In genomic region chr1:234986750-234987414, GRCh38 we compare ENCODE assay signal across 9 cellular contexts.
DNase-seq lines count a peak whose midpoint lies in the region; TF ChIP-seq lines count a peak whose summit lies in the region.
"Had no signal": no experiment of that assay in that cellular context is flagged by ENCODE, and none has a peak within 500 bp of the region (broad histone marks: within the 10 kb centered on the region; RNA-seq: fewer than 3 reads in every experiment).

No MANE protein-coding gene starts in this region.

- H3K9me3 Mint-ChIP-seq in activated naive CD4-positive, alpha-beta T cell treated with anti-CD3 and anti-CD28 coated beads, Interleukin-2, amount 10 ng/mL, durations not matched to agents 7 days and 5 days, result no peaks in the 10 kb centered on the region
- H3K9me3 Mint-ChIP-seq in mesothelial cell of epicardium, result no peaks in the 10 kb centered on the region

- no peaks in the 10 kb centered on the region for H3K27me3 ChIP-seq in uterus

- no peak overlapping the region for H3K4me3 ChIP-seq in uterus

- CTCF ChIA-PET in activated naive CD4-positive, alpha-beta T cell treated with anti-CD3 and anti-CD28 coated beads, Interleukin-2, amount 10 ng/mL, durations not matched to agents 7 days and 5 days (lab: Charles Lee), result interaction anchor here (0.6 to 1.1 kb wide), 3 partner anchors 8 to 93 kb away, joined by 3 read pairs; no protein-coding TSS in a partner anchor

- intact Hi-C loops in uterus (cut with DNase I; ENCODE audit: low total_unique reads), result loop anchor here (10.0 kb wide), 1 partner anchor 262 kb away; no protein-coding TSS in a partner anchor

- TF ChIP-seq CTCF in mesothelial cell of epicardium (IDR thresholded peaks at IDR 0.05; ENCODE audit: unreplicated experiment) (no peak), uterus (IDR thresholded peaks at IDR 0.05) (no peak)

- peaks cover 46% of the 10 kb centered on the region for H3K4me1 Mint-ChIP-seq in activated naive CD4-positive, alpha-beta T cell treated with anti-CD3 and anti-CD28 coated beads, Interleukin-2, amount 10 ng/mL, durations not matched to agents 7 days and 5 days
- peaks cover 21% of the 10 kb centered on the region for H3K4me1 Mint-ChIP-seq in mesothelial cell of epicardium

- H3K27me3 Mint-ChIP-seq in activated naive CD4-positive, alpha-beta T cell treated with anti-CD3 and anti-CD28 coated beads, Interleukin-2, amount 10 ng/mL, durations not matched to agents 7 days and 5 days, result no peaks in the 10 kb centered on the region
- no peaks in the 10 kb centered on the region for H3K27me3 Mint-ChIP-seq in mesothelial cell of epicardium (ENCODE audit: low read depth)

- H3K36me3 Mint-ChIP-seq in activated naive CD4-positive, alpha-beta T cell treated with anti-CD3 and anti-CD28 coated beads, Interleukin-2, amount 10 ng/mL, durations not matched to agents 7 days and 5 days, result peaks cover 3% of the 10 kb centered on the region
- no peaks in the 10 kb centered on the region for H3K36me3 Mint-ChIP-seq in mesothelial cell of epicardium

- H3K36me3 ChIP-seq in uterus, result no peaks in the 10 kb centered on the region

- no peaks in the 10 kb centered on the region for H3K9me3 ChIP-seq in uterus

- no peak for DNase-seq in activated naive CD4-positive, alpha-beta T cell treated with anti-CD3 and anti-CD28 coated beads, Interleukin-2, amount 10 ng/mL, durations not matched to agents 7 days and 5 days
- no peak for DNase-seq in activated naive CD4-positive, alpha-beta T cell treated with Interleukin-2 at 50 U/mL for 16 hours
- DNase-seq in mesothelial cell of epicardium (ENCODE audit: low spot score in 2 of 2, unreplicated experiment in 2 of 2) (no peak), uterus (no peak), LoVo (ENCODE audit: low spot score) (no peak), NCI-H526 treated with DMSO at 0.1 percent for 48 hours (lab: John Stamatoyannopoulos, UW) (no peak)
- DNase-seq in effector CD8-positive, alpha-beta T cell (lab: John Stamatoyannopoulos, UW), result no peak
- DNase-seq: occipital lobe had no signal

- H3K27ac Mint-ChIP-seq in activated naive CD4-positive, alpha-beta T cell treated with anti-CD3 and anti-CD28 coated beads, Interleukin-2, amount 10 ng/mL, durations not matched to agents 7 days and 5 days, result peak overlapping the region; percentile 43
- peak overlapping the region; percentile 97 for H3K27ac Mint-ChIP-seq in mesothelial cell of epicardium

- TF ChIP-seq POLR2A in uterus (IDR thresholded peaks at IDR 0.05), result no peak

- H3K4me3 Mint-ChIP-seq in activated naive CD4-positive, alpha-beta T cell treated with anti-CD3 and anti-CD28 coated beads, Interleukin-2, amount 10 ng/mL, durations not matched to agents 7 days and 5 days, result no peak overlapping the region
- H3K4me3 Mint-ChIP-seq in mesothelial cell of epicardium, result no peak overlapping the region

- H3K27ac ChIP-seq in cingulate gyrus (ENCODE audit: low read depth, low read length) (peak overlapping the region; percentile 91), uterus (peak overlapping the region; percentile 87 to 89)

- peaks cover 6 to 21% of the 10 kb centered on the region in 2 donors for H3K4me1 ChIP-seq in uterus
